In the genomic region with DNA sequence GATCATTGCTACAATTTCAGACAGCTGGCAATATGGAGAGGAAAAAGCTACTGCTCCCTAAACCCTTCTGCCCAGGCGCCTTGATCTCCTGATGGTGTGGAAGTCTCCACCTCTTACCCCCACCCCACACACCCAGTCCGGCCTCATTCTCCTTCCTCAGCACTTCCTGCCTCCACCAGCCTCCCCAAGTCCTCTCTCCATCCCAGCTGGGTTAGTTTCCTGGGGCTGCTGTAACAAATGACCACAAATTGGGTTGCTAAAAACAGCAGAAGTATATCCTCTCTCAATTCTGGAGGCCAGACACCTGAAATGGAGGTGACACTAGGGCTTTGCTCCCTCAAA, we compare ENCODE assay signal across 7 cellular contexts. TPM values are rescaled to one million over a fixed set of nuclear protein-coding genes. Genes with fewer than 3 reads are reported as not detected.
DNase-seq lines count a peak whose midpoint lies in the region; TF ChIP-seq lines count a peak whose summit lies in the region.

No MANE protein-coding gene starts in this region.

- WGBS in H9 (ENCODE audit: extremely low coverage, insufficient read length, low lambda C conversion rate) = no CpG with 5 or more reads among the region's 2 CpGs

- no peaks in the 10 kb centered on the region for H3K79me2 ChIP-seq in H9 (ENCODE audit: insufficient read depth, low read length)

- H3K36me3 ChIP-seq in rectal smooth muscle tissue (ENCODE audit: control insufficient read depth, insufficient read depth, low read length) = no peaks in the 10 kb centered on the region

- H2BK20ac ChIP-seq in H9 (ENCODE audit: low read depth, low read length, poor library complexity, severe bottlenecking) = no peak overlapping the region

- no peak overlapping the region for H3K18ac ChIP-seq in H9 (ENCODE audit: insufficient read length, low read depth, low read length)

- peaks cover 2% of the 10 kb centered on the region for H4K20me1 ChIP-seq in H9 (ENCODE audit: control insufficient read depth, insufficient read depth, insufficient read length)

- no peak overlapping the region for H3K4ac ChIP-seq in H9 (ENCODE audit: low read depth, low read length)

- no peak overlapping the region for H4K5ac ChIP-seq in H9 (ENCODE audit: insufficient read length, low read depth, low read length)

- H3K4me1 ChIP-seq in H9 (ENCODE audit: insufficient read depth, low read length) (no peaks in the 10 kb centered on the region), rectal smooth muscle tissue (ENCODE audit: control insufficient read depth, insufficient read depth, low read length) (no peaks in the 10 kb centered on the region)

- no peak overlapping the region for H3K23ac ChIP-seq in H9 (ENCODE audit: insufficient read length, low read depth, low read length)

- H3K27me3 ChIP-seq in H9 (ENCODE audit: insufficient read depth, low read length) (no peaks in the 10 kb centered on the region), rectal smooth muscle tissue (ENCODE audit: control insufficient read depth, insufficient read depth, low read length) (peaks cover 4% of the 10 kb centered on the region)

- no peak overlapping the region for H2AFZ ChIP-seq in H9 (ENCODE audit: low read length)

- H3K9ac ChIP-seq in H9 (ENCODE audit: extremely low read depth, insufficient read length, low read length) = no peak overlapping the region
- H3K9ac ChIP-seq in rectal smooth muscle tissue (ENCODE audit: low read length) = no peak overlapping the region

- H3K56ac ChIP-seq in H9 (ENCODE audit: insufficient read length, low read depth, low read length) = no peak overlapping the region

- peaks cover 14% of the 10 kb centered on the region for H3K23me2 ChIP-seq in H9 (ENCODE audit: insufficient read length, low read depth, low read length, poor library complexity, severe bottlenecking)

- no peak overlapping the region for H3K14ac ChIP-seq in H9 (ENCODE audit: insufficient read depth, low read length)

- no peak overlapping the region for H2AK5ac ChIP-seq in H9 (ENCODE audit: insufficient read length, low read length)

- H3K36me3 Mint-ChIP-seq in H9 (ENCODE audit: insufficient read depth in 1 of 3, low read depth in 3 of 3) = peaks cover 8 to 17% (median 15%) of the 10 kb centered on the region in 3 experiments

- H4K91ac ChIP-seq in H9 (ENCODE audit: insufficient read length, low read depth, low read length) = no peak overlapping the region

- peaks cover 39% of the 10 kb centered on the region for H3K9me3 ChIP-seq in H9 (ENCODE audit: control insufficient read depth, low read depth, low read length)

- peaks cover 30% of the 10 kb centered on the region for H3K27me3 Mint-ChIP-seq in H9 (ENCODE audit: low read depth)

- peak overlapping the region; percentile 89 for H3K4me2 ChIP-seq in H9 (ENCODE audit: insufficient read depth, insufficient read length, low read length)

- H3T11ph ChIP-seq in H9 (ENCODE audit: low read length) = no peak overlapping the region

- POLR2A ChIA-PET in RWPE1 (lab: Yijun Ruan, JAX; ENCODE audit: low non-redundant PET) = interaction anchor here (0.6 kb wide), 1 partner anchor 85 kb away, joined by 4 read pairs; no protein-coding TSS in a partner anchor

- peaks cover 8 to 10% of the 10 kb centered on the region in 2 experiments for H3K4me1 Mint-ChIP-seq in H9

- H2BK120ac ChIP-seq in H9 (ENCODE audit: low read depth, low read length, poor library complexity, severe bottlenecking) = no peak overlapping the region

- H2BK15ac ChIP-seq in H9 (ENCODE audit: low read depth, low read length) = no peak overlapping the region

- no peaks in the 10 kb centered on the region for H3K79me1 ChIP-seq in H9 (ENCODE audit: insufficient read depth, low read depth, low read length, poor library complexity, severe bottlenecking)

- CTCF ChIA-PET in RWPE1 (lab: Yijun Ruan, JAX) = interaction anchor here (1.0 to 1.3 kb wide), 2 partner anchors 10 to 68 kb away, joined by 3 to 4 read pairs; no protein-coding TSS in a partner anchor

- H2BK5ac ChIP-seq in H9 (ENCODE audit: insufficient read length, low read length) = no peak overlapping the region

- peaks cover 77 to 80% of the 10 kb centered on the region in 2 experiments for H3K9me3 Mint-ChIP-seq in H9

- H3K27ac Mint-ChIP-seq in H9 = no peak overlapping the region

- peak overlapping the region; percentile 65 to 80 for H3K4me3 Mint-ChIP-seq in H9

- DNase-seq in H9 (no peak), RWPE1 (ENCODE audit: low spot score) (no peak), epithelial cell of proximal tubule (ENCODE audit: low read depth) (no peak), T1000 (lab: John Stamatoyannopoulos, UW) (no peak), mesenteric fat pad (ENCODE audit: low spot score) (no peak), NCI-H2029 treated with DMSO at 0.1 percent for 48 hours (lab: John Stamatoyannopoulos, UW) (no peak)

- H2BK12ac ChIP-seq in H9 (ENCODE audit: insufficient read length, low read depth, low read length) = no peak overlapping the region

- H3K4me3 ChIP-seq in epithelial cell of proximal tubule (ENCODE audit: low read depth, low read length) = peak overlapping the region; percentile 70
- H3K4me3 ChIP-seq in rectal smooth muscle tissue (ENCODE audit: low read length) = peak overlapping the region; percentile 65

- no peak overlapping the region for H4K8ac ChIP-seq in H9 (replicated peaks; ENCODE audit: insufficient read length, low read depth, low read length)

- no peak overlapping the region for H3K27ac ChIP-seq in H9 (ENCODE audit: insufficient read length, low read depth, low read length)
- H3K27ac ChIP-seq in RWPE1 = peak overlapping the region; percentile 76
- H3K27ac ChIP-seq in rectal smooth muscle tissue (ENCODE audit: low read depth, low read length) = no peak overlapping the region

- no peak for TF ChIP-seq CTCF in H9 (conservative IDR thresholded peaks at IDR 0.05)
- TF ChIP-seq CTCF in RWPE1 (conservative IDR thresholded peaks at IDR 0.05; ENCODE audit: low read depth) = no peak
- no peak for TF ChIP-seq CTCF in epithelial cell of proximal tubule (conservative IDR thresholded peaks at IDR 0.05; ENCODE audit: low read depth, low read length)

RNA-seq across cellular contexts. Expression of gene CCNQ, which starts 1.1 kb away (rescaled TPM):
- total RNA-seq in H9 (2021) (16.1 and 18.4 TPM in 2 replicates), epithelial cell of proximal tubule (31.4 and 48.3 TPM in 2 replicates), mesenteric fat pad (16.3 TPM)

RNA-seq across cellular contexts. Expression of gene DUSP9, which starts 47.0 kb away (rescaled TPM):
- total RNA-seq in H9 (2021) (2.3 and 2.4 TPM in 2 replicates), epithelial cell of proximal tubule (3.1 and 5.9 TPM in 2 replicates), mesenteric fat pad (0.39 TPM)
